ENCODE assay signal across 8 cellular contexts in genomic region chr1:42380617-42381423, GRCh38. TPM values are rescaled to one million over a fixed set of nuclear protein-coding genes. Genes with fewer than 3 reads are reported as not detected.
DNase-seq lines count a peak whose midpoint lies in the region; ATAC-seq and TF ChIP-seq lines count a peak whose summit lies in the region.

Gene RIMKLA (plus strand): TSS chr1:42380792. CDS start chr1:42380935, 143 bp downstream.

- ATAC-seq in GM19023 (IDR thresholded peaks at IDR 0.05; ENCODE audit: unreplicated experiment) (peak; percentile 87), HG03175 (IDR thresholded peaks at IDR 0.05; ENCODE audit: unreplicated experiment) (peak; percentile 81), gastroesophageal sphincter (peak; percentile 92)

- TF ChIP-seq CTCF in gastroesophageal sphincter (IDR thresholded peaks at IDR 0.05) = peak in 2 of 4 experiments; percentile 6 to 10
- TF ChIP-seq CTCF in neutrophil (IDR thresholded peaks at IDR 0.05) = no peak
- TF ChIP-seq CTCF in type B pancreatic cell (conservative IDR thresholded peaks at IDR 0.05) = no peak

- 0 to 5% methylated on average over 4 to 6 of the region's 100 CpGs for WGBS in gastroesophageal sphincter (ENCODE audit: low coverage in 1 of 2), 2 donors

- no peaks in the 10 kb centered on the region for H3K36me3 ChIP-seq in BLaER1 treated with 17β-estradiol and CSF1 and Interleukin-3, amounts not matched to agents 10 nM and 100 nM
- H3K36me3 ChIP-seq in gastroesophageal sphincter (no peaks in the 10 kb centered on the region), neutrophil (no peaks in the 10 kb centered on the region)

- H3K27ac Mint-ChIP-seq in type B pancreatic cell = no peak within 1 kb of the TSS

- H3K4me1 ChIP-seq in BLaER1 treated with 17β-estradiol and CSF1 and Interleukin-3, amounts not matched to agents 10 nM and 100 nM = peaks cover 0 to 15% (median 10%) of the 10 kb centered on the region in 10 experiments; a peak in 18 of 20 replicates
- H3K4me1 ChIP-seq in gastroesophageal sphincter (peaks cover 0 to 24% (median 0%) of the 10 kb centered on the region in 3 donors), neutrophil (ENCODE audit: control insufficient read depth in 1 of 2, insufficient read depth in 1 of 2, low read depth in 1 of 2, low read length in 1 of 2) (peaks cover 4 to 5% of the 10 kb centered on the region in 2 experiments)

- peak within 1 kb of the TSS; percentile 29 to 74 (median 65); a peak in 21 of 22 replicates for H3K9ac ChIP-seq in BLaER1 treated with 17β-estradiol and CSF1 and Interleukin-3, amounts not matched to agents 10 nM and 100 nM

- TF ChIP-seq POLR2A in gastroesophageal sphincter (IDR thresholded peaks at IDR 0.05) = peak in 1 of 2 donors; percentile 33

- no peaks in the 10 kb centered on the region for H3K36me3 Mint-ChIP-seq in type B pancreatic cell

- no peaks in the 10 kb centered on the region for H3K9me3 Mint-ChIP-seq in type B pancreatic cell

- H3K27me3 ChIP-seq in BLaER1 treated with 17β-estradiol and CSF1 and Interleukin-3, amounts not matched to agents 10 nM and 100 nM = peaks cover 14 to 25% (median 21%) of the 10 kb centered on the region in 11 experiments
- H3K27me3 ChIP-seq in gastroesophageal sphincter = no peaks in the 10 kb centered on the region
- peaks cover 91% of the 10 kb centered on the region for H3K27me3 ChIP-seq in neutrophil

- peak within 1 kb of the TSS; percentile 89 for H3K4me3 Mint-ChIP-seq in type B pancreatic cell

- H3K4me1 Mint-ChIP-seq in type B pancreatic cell (ENCODE audit: unreplicated experiment) = no peaks in the 10 kb centered on the region

- peaks cover 58% of the 10 kb centered on the region for H3K27me3 Mint-ChIP-seq in type B pancreatic cell

- H3K9me3 ChIP-seq in BLaER1 treated with 17β-estradiol and CSF1 and Interleukin-3, amounts not matched to agents 10 nM and 100 nM (replicated peaks in 1 of 11) = no peaks in the 10 kb centered on the region
- H3K9me3 ChIP-seq in gastroesophageal sphincter (no peaks in the 10 kb centered on the region), neutrophil (no peaks in the 10 kb centered on the region)

- no peak for TF ChIP-seq EP300 in gastroesophageal sphincter (IDR thresholded peaks at IDR 0.05)

- peak; percentile 87 for DNase-seq in NCI-H82 (lab: John Stamatoyannopoulos, UW)
- peak; percentile 4 for DNase-seq in activated effector memory CD4-positive, alpha-beta T cell treated with Interleukin-2 at 50 U/mL for 16 hours
- peak; percentile 70 for DNase-seq in type B pancreatic cell (ENCODE audit: extremely low spot score, unreplicated experiment)

- H3K4me3 ChIP-seq in BLaER1 treated with 17β-estradiol and CSF1 and Interleukin-3, amounts not matched to agents 10 nM and 100 nM = peak within 1 kb of the TSS; percentile 69 to 79 (median 74)
- peak within 1 kb of the TSS; percentile 29 to 75 for H3K4me3 ChIP-seq in gastroesophageal sphincter
- peak within 1 kb of the TSS; percentile 12 to 28 for H3K4me3 ChIP-seq in neutrophil (ENCODE audit: low read depth in 1 of 2, low read length in 1 of 2)

- H4K20me1 ChIP-seq in BLaER1 treated with 17β-estradiol and CSF1 and Interleukin-3, amounts not matched to agents 10 nM and 100 nM = no peaks in the 10 kb centered on the region

- no peak within 1 kb of the TSS for H3K27ac ChIP-seq in BLaER1 treated with 17β-estradiol and CSF1 and Interleukin-3, amounts not matched to agents 10 nM and 100 nM
- peak within 1 kb of the TSS in 3 of 4 donors; percentile 65 to 80 (median 74) for H3K27ac ChIP-seq in gastroesophageal sphincter
- H3K27ac ChIP-seq in neutrophil = no peak within 1 kb of the TSS

- peak within 1 kb of the TSS; percentile 90 to 99 (median 96) for H3K4me2 ChIP-seq in BLaER1 treated with 17β-estradiol and CSF1 and Interleukin-3, amounts not matched to agents 10 nM and 100 nM

RNA-seq across cellular contexts. Expression of gene RIMKLA, which starts in this region (rescaled TPM):
- total RNA-seq in gastroesophageal sphincter (1 to 10 TPM; 2.9 to 7.0 (median 4.0) TPM), type B pancreatic cell (ENCODE audit: low replicate concordance) (2.3 and 3.8 TPM in 2 replicates)

Comparison
In these comparisons a context has a peak if more than half of its experiments do, and no peak if none do; other contexts are left out.
1. H3K27ac ChIP-seq: peak in gastroesophageal sphincter (3 of 4); none in BLaER1 treated with 17β-estradiol and CSF1 and Interleukin-3, amounts not matched to agents 10 nM and 100 nM (0 of 11) and neutrophil (single experiment).
2. H3K4me3 ChIP-seq: peak in every context shown above with its lines; median percentile 74 in BLaER1 treated with 17β-estradiol and CSF1 and Interleukin-3, amounts not matched to agents 10 nM and 100 nM; 52 in gastroesophageal sphincter; 20 in neutrophil.
3. DNase-seq: peak in every context shown above with its lines; median percentile 87 in NCI-H82; 70 in type B pancreatic cell; 4 in activated effector memory CD4-positive, alpha-beta T cell treated with Interleukin-2 at 50 U/mL for 16 hours.
4. Peak in every context shown above with its lines, with median percentiles within 50 percentile points of each other: ATAC-seq.